In genomic region chr1:38973659-38974437, GRCh38 we compare ENCODE assay signal across 18 cellular contexts. TPM values are rescaled to one million over a fixed set of nuclear protein-coding genes. Genes with fewer than 3 reads are reported as not detected.
A peak's percentile ranks its signal among the peaks of the same experiment; 100 is the strongest.
DNase-seq lines count a peak whose midpoint lies in the region; ATAC-seq and TF ChIP-seq lines count a peak whose summit lies in the region.
"Had no signal": no experiment of that assay in that cellular context is flagged by ENCODE, and none has a peak within 500 bp of the region (broad histone marks: within the 10 kb centered on the region; RNA-seq: fewer than 3 reads in every experiment).

No MANE protein-coding gene starts in this region.

- H3K4me2 ChIP-seq in GM23338 (no peak overlapping the region), osteoblast (ENCODE audit: insufficient read depth, low read length) (no peak overlapping the region)
- H3K4me2 ChIP-seq: A549 had no signal

- H3K27ac Mint-ChIP-seq in GM23338, result no peak overlapping the region
- H3K27ac Mint-ChIP-seq in CD8-positive, alpha-beta memory T cell, result peak overlapping the region in 2 of 8 donors; percentile 56 to 64

- H3K4me3 ChIP-seq in GM23338 (no peak overlapping the region), osteoblast (ENCODE audit: insufficient read depth, low read length) (no peak overlapping the region)
- H3K4me3 ChIP-seq in CD8-positive, alpha-beta memory T cell (ENCODE audit: low read length), result no peak overlapping the region
- H3K4me3 ChIP-seq: A549, SK-N-MC had no signal

- no peaks in the 10 kb centered on the region for H3K27me3 ChIP-seq in GM23338 (ENCODE audit: insufficient read depth)
- H3K27me3 ChIP-seq in osteoblast (ENCODE audit: insufficient read depth, low read length), result no peaks in the 10 kb centered on the region
- no peaks in the 10 kb centered on the region for H3K27me3 ChIP-seq in CD8-positive, alpha-beta memory T cell (ENCODE audit: insufficient read depth, low read length, poor library complexity, severe bottlenecking)

- no peaks in the 10 kb centered on the region for H3F3A ChIP-seq in GM23338 (replicated peaks; ENCODE audit: low read depth)

- peaks cover 2% of the 10 kb centered on the region for H3K9me3 ChIP-seq in osteoblast (ENCODE audit: low read depth, low read length)
- peaks cover 9% of the 10 kb centered on the region for H3K9me3 ChIP-seq in CD8-positive, alpha-beta memory T cell (ENCODE audit: low read length)

- H3K36me3 ChIP-seq in GM23338 (ENCODE audit: insufficient read depth), result peaks cover 5% of the 10 kb centered on the region; the same call in 1 of the 2 replicates
- no peaks in the 10 kb centered on the region for H3K36me3 ChIP-seq in osteoblast (ENCODE audit: insufficient read depth, low read length)
- no peaks in the 10 kb centered on the region for H3K36me3 ChIP-seq in CD8-positive, alpha-beta memory T cell (ENCODE audit: insufficient read depth, low read length)

- H4K20me1 ChIP-seq in GM23338 (replicated peaks; ENCODE audit: insufficient read depth) (no peaks in the 10 kb centered on the region), osteoblast (ENCODE audit: insufficient read depth, low read length) (no peaks in the 10 kb centered on the region)

- peak overlapping the region; percentile 83; the same call in 1 of the 2 replicates for H2AFZ ChIP-seq in GM23338
- H2AFZ ChIP-seq in osteoblast (ENCODE audit: low read length), result peak overlapping the region; percentile 70

- ATAC-seq in GM23338 (peak; percentile 65), GM19328 (IDR thresholded peaks at IDR 0.05; ENCODE audit: unreplicated experiment) (no peak), GM19023 (IDR thresholded peaks at IDR 0.05; ENCODE audit: unreplicated experiment) (no peak)
- ATAC-seq: PC-3 had no signal

- no peaks in the 10 kb centered on the region for H3K4me1 ChIP-seq in GM23338 (ENCODE audit: insufficient read depth)
- H3K4me1 ChIP-seq in osteoblast (ENCODE audit: insufficient read depth, low read length), result no peaks in the 10 kb centered on the region
- peaks cover 5% of the 10 kb centered on the region for H3K4me1 ChIP-seq in CD8-positive, alpha-beta memory T cell (ENCODE audit: insufficient read depth, low read length)
- H3K4me1 ChIP-seq: A549 had no signal

- CTCF ChIA-PET in CD8-positive, alpha-beta memory T cell (lab: Charles Lee), result no interaction called here

- no peaks in the 10 kb centered on the region; the same call in 2 of the 3 replicates for H3K4me1 Mint-ChIP-seq in GM23338
- peaks cover 14 to 20% (median 17%) of the 10 kb centered on the region in 3 donors for H3K4me1 Mint-ChIP-seq in CD8-positive, alpha-beta memory T cell

- H3K79me2 ChIP-seq in GM23338 (replicated peaks; ENCODE audit: insufficient read depth) (no peaks in the 10 kb centered on the region), osteoblast (ENCODE audit: insufficient read depth, low read length) (no peaks in the 10 kb centered on the region)

- no peak overlapping the region for H3K4me3 Mint-ChIP-seq in GM23338
- H3K4me3 Mint-ChIP-seq in CD8-positive, alpha-beta memory T cell, result no peak overlapping the region

- DNase-seq in AG08395 (ENCODE audit: low spot score) (peak; percentile 6), GM23338 (ENCODE audit: low spot score) (no peak), fibroblast of gingiva (ENCODE audit: low read depth) (peak; percentile 46), osteoblast (ENCODE audit: insufficient read length, low spot score, missing footprints) (no peak), NCI-H1436 (lab: John Stamatoyannopoulos, UW) (no peak)
- DNase-seq in CD8-positive, alpha-beta memory T cell, result no peak
- DNase-seq: DMS53, HCEC 1CT, NCI-H1417 treated with DMSO at 0.1 percent for 48 hours, NCI-H2029, NCI-H2171, NCI-H446 treated with DMSO at 0.1 percent for 48 hours had no signal

- H3K9me3 Mint-ChIP-seq in GM23338, result peaks cover 14% of the 10 kb centered on the region
- H3K9me3 Mint-ChIP-seq in CD8-positive, alpha-beta memory T cell, result peaks cover 0 to 12% (median 11%) of the 10 kb centered on the region in 5 donors

- H3K9me2 ChIP-seq in GM23338 (ENCODE audit: insufficient read depth), result no peaks in the 10 kb centered on the region

- POLR2A ChIA-PET in CD8-positive, alpha-beta memory T cell (lab: Charles Lee), result no interaction called here

- no peak for TF ChIP-seq CTCF in GM23338 (conservative IDR thresholded peaks at IDR 0.05; ENCODE audit: low read depth in 2 of 2)
- TF ChIP-seq CTCF in osteoblast (IDR thresholded peaks at IDR 0.05; ENCODE audit: extremely low read depth, low read depth, low read length), result no peak

- peaks cover 8% of the 10 kb centered on the region; the same call in 2 of the 3 replicates for H3K36me3 Mint-ChIP-seq in GM23338 (ENCODE audit: low read depth)
- peaks cover 0 to 8% (median 1%) of the 10 kb centered on the region in 3 donors for H3K36me3 Mint-ChIP-seq in CD8-positive, alpha-beta memory T cell

- no peak overlapping the region; the same call in 1 of the 2 replicates for H3K27ac ChIP-seq in GM23338 (ENCODE audit: low read depth)
- no peak overlapping the region for H3K27ac ChIP-seq in osteoblast (ENCODE audit: low read depth, low read length)
- H3K27ac ChIP-seq in CD8-positive, alpha-beta memory T cell (ENCODE audit: low read depth, low read length), result no peak overlapping the region
- H3K27ac ChIP-seq: A549, C4-2B, SK-N-MC had no signal

- H3K27me3 Mint-ChIP-seq in GM23338 (ENCODE audit: insufficient read depth, low read depth, poor library complexity), result peaks cover 3% of the 10 kb centered on the region
- peaks cover 0 to 5% of the 10 kb centered on the region in 2 donors for H3K27me3 Mint-ChIP-seq in CD8-positive, alpha-beta memory T cell

TF ChIP-seq in GM23338, 12 proteins besides CTCF, POLR2A, EP300 and RAD21 (continues in another document):
- no peak for TF ChIP-seq CREB1 (CRISPR knock-in tag; IDR thresholded peaks at IDR 0.05; ENCODE audit: low read depth)
- no peak for TF ChIP-seq NANOG (IDR thresholded peaks at IDR 0.05; ENCODE audit: borderline replicate concordance)
- TF ChIP-seq POLR2AphosphoS5 (IDR thresholded peaks at IDR 0.05; ENCODE audit: low read depth), result no peak
- TF ChIP-seq EZH2phosphoT487 (IDR thresholded peaks at IDR 0.05; ENCODE audit: unreplicated experiment), result no peak

RNA-seq across cellular contexts. Expression of gene AKIRIN1, which starts 17.2 kb away (rescaled TPM):
- total RNA-seq in GM23338 (2014; rRNA removed; shearing (Covaris generic)), result 254 and 281 TPM in 2 replicates
- polyA plus RNA-seq in GM23338 (2016; fragmentation: Nextera tagmentation; extraction: Ambion mirVana), result 156 and 162 TPM in 2 replicates
- total RNA-seq in osteoblast, result 35.1 and 42.1 TPM in 2 replicates
- 10 to 100 TPM; 82.6 to 84.2 TPM for total RNA-seq in CD8-positive, alpha-beta memory T cell
- 118 TPM for polyA plus RNA-seq in CD8-positive, alpha-beta memory T cell

RNA-seq across cellular contexts. Expression of gene RHBDL2, which starts 32.2 kb away (rescaled TPM):
- total RNA-seq in GM23338 (2014; rRNA removed; shearing (Covaris generic)), result 0.08 and 0.90 TPM in 2 replicates
- 0.70 and 1.2 TPM in 2 replicates for polyA plus RNA-seq in GM23338 (2016; fragmentation: Nextera tagmentation; extraction: Ambion mirVana)
- 0.59 and 0.72 TPM in 2 replicates for total RNA-seq in osteoblast
- total RNA-seq in CD8-positive, alpha-beta memory T cell, result not detected
- not detected for polyA plus RNA-seq in CD8-positive, alpha-beta memory T cell

RNA-seq across cellular contexts. Expression of gene NDUFS5, which starts 52.3 kb away (rescaled TPM):
- total RNA-seq in GM23338 (2014; rRNA removed; shearing (Covaris generic)), result 532 and 878 TPM in 2 replicates
- polyA plus RNA-seq in GM23338 (2016; fragmentation: Nextera tagmentation; extraction: Ambion mirVana), result 2,534 and 2,723 TPM in 2 replicates
- total RNA-seq in osteoblast, result 240 and 243 TPM in 2 replicates
- total RNA-seq in CD8-positive, alpha-beta memory T cell, result 100 to 1,000 TPM; 174 to 192 TPM
- polyA plus RNA-seq in CD8-positive, alpha-beta memory T cell, result 594 TPM

Comparison
In these comparisons a context has a peak if more than half of its experiments do, and no peak if none do; other contexts are left out.
1. DNase-seq: peak in AG08395 (single experiment) and fibroblast of gingiva (single experiment); none in GM23338 (single experiment), osteoblast (single experiment), CD8-positive, alpha-beta memory T cell (0 of 5) and NCI-H1436 (single experiment).